1 cellular context compared by ENCODE assay signal in the genomic region with DNA sequence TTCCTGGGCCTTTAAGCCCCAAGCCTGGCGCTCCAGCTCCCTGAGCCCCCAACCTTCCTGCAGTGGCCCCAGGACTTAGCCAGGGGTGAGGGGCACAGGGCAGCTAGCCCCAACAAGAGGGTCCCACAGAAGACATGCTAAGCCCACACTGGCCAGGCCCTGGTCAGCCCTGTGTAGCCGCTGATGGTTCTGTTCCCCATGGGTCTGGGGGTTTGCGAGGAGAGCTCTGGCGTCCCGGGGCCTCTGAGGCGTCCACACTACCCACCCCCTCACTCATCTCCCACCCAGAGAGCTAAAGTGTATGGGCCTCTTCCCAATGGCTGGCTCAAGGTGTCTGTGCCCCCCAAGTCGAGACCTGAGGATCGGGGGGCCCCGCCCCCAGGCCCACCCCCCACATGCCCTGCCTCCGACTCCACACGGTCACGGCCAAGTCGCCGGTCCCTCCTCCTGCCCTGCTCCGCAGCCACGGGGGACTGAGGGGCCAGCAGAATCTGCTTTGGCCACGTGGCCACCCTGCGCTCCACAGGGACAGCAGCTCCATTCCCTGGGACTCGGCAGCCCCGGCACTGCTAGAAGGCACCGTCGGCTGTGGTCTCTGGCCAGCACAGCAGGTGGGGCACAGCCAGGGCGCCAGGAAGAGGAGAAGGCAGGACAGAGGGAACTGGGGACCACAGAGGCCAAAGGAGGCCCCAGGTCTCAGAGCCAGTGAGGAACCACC.
TF ChIP-seq lines count a peak whose summit lies in the region.

No MANE protein-coding gene starts in this region.

TF ChIP-seq in WTC11, 78 proteins besides CTCF, POLR2A, EP300 and RAD21 (continued from another document):
- TF ChIP-seq ZNF425 (CRISPR knock-in tag; conservative IDR thresholded peaks at IDR 0.05) (no peak), TEAD1 (CRISPR knock-in tag; IDR thresholded peaks at IDR 0.05) (no peak), OVOL2 (CRISPR knock-in tag; IDR thresholded peaks at IDR 0.05; ENCODE audit: borderline replicate concordance) (no peak)
- TF ChIP-seq, protein P1, sequence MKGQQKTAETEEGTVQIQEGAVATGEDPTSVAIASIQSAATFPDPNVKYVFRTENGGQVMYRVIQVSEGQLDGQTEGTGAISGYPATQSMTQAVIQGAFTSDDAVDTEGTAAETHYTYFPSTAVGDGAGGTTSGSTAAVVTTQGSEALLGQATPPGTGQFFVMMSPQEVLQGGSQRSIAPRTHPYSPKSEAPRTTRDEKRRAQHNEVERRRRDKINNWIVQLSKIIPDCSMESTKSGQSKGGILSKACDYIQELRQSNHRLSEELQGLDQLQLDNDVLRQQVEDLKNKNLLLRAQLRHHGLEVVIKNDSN (CRISPR knock-in tag; IDR thresholded peaks at IDR 0.05): no peak
- TF ChIP-seq, protein P2, sequence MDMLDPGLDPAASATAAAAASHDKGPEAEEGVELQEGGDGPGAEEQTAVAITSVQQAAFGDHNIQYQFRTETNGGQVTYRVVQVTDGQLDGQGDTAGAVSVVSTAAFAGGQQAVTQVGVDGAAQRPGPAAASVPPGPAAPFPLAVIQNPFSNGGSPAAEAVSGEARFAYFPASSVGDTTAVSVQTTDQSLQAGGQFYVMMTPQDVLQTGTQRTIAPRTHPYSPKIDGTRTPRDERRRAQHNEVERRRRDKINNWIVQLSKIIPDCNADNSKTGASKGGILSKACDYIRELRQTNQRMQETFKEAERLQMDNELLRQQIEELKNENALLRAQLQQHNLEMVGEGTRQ (CRISPR knock-in tag; IDR thresholded peaks at IDR 0.05): no peak
